20 cellular contexts compared by ENCODE assay signal in the genomic region with DNA sequence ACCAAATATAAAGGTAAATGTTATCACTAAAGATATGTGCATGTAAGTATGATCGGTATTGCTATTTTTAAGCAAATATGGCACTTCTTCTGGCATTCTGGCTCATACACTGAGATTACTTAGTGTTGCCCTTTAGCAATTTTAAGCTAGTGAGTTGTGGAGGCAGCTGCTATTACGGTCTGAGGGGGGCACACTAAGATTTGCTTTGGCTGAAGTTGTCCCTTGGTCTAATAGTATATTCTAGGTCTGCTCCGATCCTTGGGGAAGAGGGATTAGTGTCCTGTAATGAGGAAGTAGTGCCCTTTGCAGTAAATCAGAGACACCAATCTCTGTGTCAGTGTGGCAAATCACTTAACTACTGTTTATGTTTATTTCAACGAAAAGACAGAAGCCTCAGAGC.
DNase-seq lines count a peak whose midpoint lies in the region; ATAC-seq and TF ChIP-seq lines count a peak whose summit lies in the region.
"Had no signal": no experiment of that assay in that cellular context is flagged by ENCODE, and none has a peak within 500 bp of the region (broad histone marks: within the 10 kb centered on the region; RNA-seq: fewer than 3 reads in every experiment).

No MANE protein-coding gene starts in this region.

- intact Hi-C loops in gastrocnemius medialis (cut with DNase I; ENCODE audit: low total_unique reads), result no loop called here

- H3K36me3 ChIP-seq in SJCRH30 (no peaks in the 10 kb centered on the region), gastrocnemius medialis (no peaks in the 10 kb centered on the region)
- H3K36me3 ChIP-seq: thyroid gland had no signal

- H3K27ac ChIP-seq in SJCRH30 (no peak overlapping the region; the same call in 1 of the 2 replicates), gastrocnemius medialis (no peak overlapping the region)
- H3K27ac ChIP-seq: coronary artery, epithelial cell of prostate, thyroid gland had no signal

- H3K4me3 ChIP-seq in SJCRH30 (no peak overlapping the region), gastrocnemius medialis (no peak overlapping the region)
- H3K4me3 ChIP-seq: coronary artery, thyroid gland had no signal

- no peaks in the 10 kb centered on the region for H3K27me3 ChIP-seq in SJCRH30
- H3K27me3 ChIP-seq in gastrocnemius medialis, result no peaks in the 10 kb centered on the region
- H3K27me3 ChIP-seq: thyroid gland had no signal

- DNase-seq in Ammon's horn (ENCODE audit: low spot score), result peak; percentile 9
- DNase-seq in H4 (ENCODE audit: low spot score), result peak; percentile 8
- DNase-seq in SJCRH30, result peak; percentile 26 to 70
- peak; percentile 3 for DNase-seq in iPS-NIHi11 (ENCODE audit: low spot score)
- no peak for DNase-seq in gastrocnemius medialis
- no peak for DNase-seq in activated CD4-positive, alpha-beta T cell treated with anti-CD3 and anti-CD28 coated beads for 4 hours
- no peak for DNase-seq in T-helper 9 cell
- no peak for DNase-seq in retina
- DNase-seq: activated CD4-positive, CD25-positive, alpha-beta regulatory T cell; activated effector memory CD4-positive, alpha-beta T cell treated with Interleukin-2 at 50 U/mL for 16 hours; Caco-2; head of caudate nucleus; HFFc6; MV-4-11; NCI-H2081 treated with DMSO at 0.1 percent for 48 hours; nucleus accumbens; stimulated activated CD4-positive, alpha-beta T cell treated with anti-CD3 and anti-CD28 coated beads, Interleukin-4, amount 100 ng/mL, for 1 hour; thyroid gland had no signal

- no peak for ATAC-seq in gastrocnemius medialis

- in situ Hi-C loops in gastrocnemius medialis (cut with MboI; ENCODE audit: low sequenced_read_pairs in 4 of 4), result no loop called here

- peaks cover 14% of the 10 kb centered on the region for H3K4me1 ChIP-seq in SJCRH30
- no peaks in the 10 kb centered on the region for H3K4me1 ChIP-seq in gastrocnemius medialis
- H3K4me1 ChIP-seq: Caco-2, thyroid gland had no signal

- TF ChIP-seq CTCF in gastrocnemius medialis (IDR thresholded peaks at IDR 0.05 in 4 of 5, conservative IDR thresholded peaks at IDR 0.05 in 1 of 5), result no peak

- no peak for TF ChIP-seq POLR2A in gastrocnemius medialis (IDR thresholded peaks at IDR 0.05)

- H3K9me3 ChIP-seq in SJCRH30 (replicated peaks) (no peaks in the 10 kb centered on the region), gastrocnemius medialis (no peaks in the 10 kb centered on the region)
- H3K9me3 ChIP-seq: Caco-2, thyroid gland had no signal

Comparison
In these comparisons a context has a peak if more than half of its experiments do, and no peak if none do; other contexts are left out.
1. DNase-seq: peak in Ammon's horn (single experiment), H4 (single experiment), SJCRH30 (2 of 2) and iPS-NIHi11 (single experiment); none in gastrocnemius medialis (0 of 2), activated CD4-positive, alpha-beta T cell treated with anti-CD3 and anti-CD28 coated beads for 4 hours (0 of 2), T-helper 9 cell (single experiment) and retina (single experiment).